1 cellular context compared by ENCODE assay signal in genomic region chr2:37083873-37084792, GRCh38.
A peak's percentile ranks its signal among the peaks of the same experiment; 100 is the strongest.
TF ChIP-seq lines count a peak whose summit lies in the region.

GPATCH11 (plus strand) TSS chr2:37084518; CDS start chr2:37088382, 3,864 bp downstream.
HEATR5B (minus strand) TSS chr2:37084372; CDS start chr2:37083414, 958 bp downstream.

TF ChIP-seq in HepG2, 621 proteins besides CTCF, POLR2A, EP300 and RAD21 (continued from another document and continues in another):
- TF ChIP-seq AKNA (CRISPR knock-in tag; IDR thresholded peaks at IDR 0.05; ENCODE audit: borderline replicate concordance) = no peak
- 0 out of 2 replicates have a peak, but pooled peaks have one; percentile 1 for TF ChIP-seq ARID5B (CRISPR knock-in tag; IDR thresholded peaks at IDR 0.05)
- TF ChIP-seq ATF5 (CRISPR knock-in tag; IDR thresholded peaks at IDR 0.05; ENCODE audit: low read depth) = no peak
- TF ChIP-seq ZNF207 (IDR thresholded peaks at IDR 0.05; ENCODE audit: borderline replicate concordance) = no peak
- no peak for TF ChIP-seq ZNF546 (CRISPR knock-in tag; conservative IDR thresholded peaks at IDR 0.05)
- 0 out of 2 replicates have a peak, but pooled peaks have one; percentile 22 for TF ChIP-seq ZNF205 (CRISPR knock-in tag; IDR thresholded peaks at IDR 0.05)
- 0 out of 2 replicates have a peak, but pooled peaks have one; percentile 63 for TF ChIP-seq ZNF264 (CRISPR knock-in tag; IDR thresholded peaks at IDR 0.05)
- TF ChIP-seq SP4 (CRISPR knock-in tag; IDR thresholded peaks at IDR 0.05) = peak; percentile 61
- TF ChIP-seq ZFP37 (CRISPR knock-in tag; IDR thresholded peaks at IDR 0.05; ENCODE audit: borderline replicate concordance) = peak; percentile 91; the same call in 1 of the 2 replicates
- TF ChIP-seq TMF1 (CRISPR knock-in tag; IDR thresholded peaks at IDR 0.05; ENCODE audit: low read depth) = 0 out of 2 replicates have a peak, but pooled peaks have one; percentile 65
- TF ChIP-seq GRHL1 (CRISPR knock-in tag; conservative IDR thresholded peaks at IDR 0.05) = no peak
- TF ChIP-seq HOMEZ (CRISPR knock-in tag; IDR thresholded peaks at IDR 0.05; ENCODE audit: low read depth) = no peak; the same call in 1 of the 2 replicates
- peak; percentile 96 for TF ChIP-seq SNAPC4 (CRISPR knock-in tag; IDR thresholded peaks at IDR 0.05)
- no peak for TF ChIP-seq ZSCAN29 (CRISPR knock-in tag; conservative IDR thresholded peaks at IDR 0.05)
- TF ChIP-seq NFE2L1 (CRISPR knock-in tag; IDR thresholded peaks at IDR 0.05; ENCODE audit: borderline replicate concordance) = no peak
- TF ChIP-seq PRDM15 (CRISPR knock-in tag; IDR thresholded peaks at IDR 0.05) = 0 out of 2 replicates have a peak, but pooled peaks have one; percentile 57
- no peak; the same call in 1 of the 2 replicates for TF ChIP-seq MTERF4 (CRISPR knock-in tag; IDR thresholded peaks at IDR 0.05)
- peak; percentile 79 for TF ChIP-seq MEF2D (CRISPR knock-in tag; IDR thresholded peaks at IDR 0.05)
- peak; percentile 77; the same call in 1 of the 2 replicates for TF ChIP-seq NRL (CRISPR knock-in tag; IDR thresholded peaks at IDR 0.05; ENCODE audit: borderline replicate concordance)
- no peak for TF ChIP-seq ZUFSP (CRISPR knock-in tag; IDR thresholded peaks at IDR 0.05; ENCODE audit: borderline replicate concordance)
- 0 out of 2 replicates have a peak, but pooled peaks have one; percentile 9 for TF ChIP-seq ZNF7 (CRISPR knock-in tag; IDR thresholded peaks at IDR 0.05)
- peak; percentile 86; the same call in 1 of the 2 replicates for TF ChIP-seq ZSCAN9 (CRISPR knock-in tag; IDR thresholded peaks at IDR 0.05; ENCODE audit: borderline replicate concordance)
- TF ChIP-seq POLR2AphosphoS2 (IDR thresholded peaks at IDR 0.05; ENCODE audit: low read depth, low read length) = no peak
- peak; percentile 84 for TF ChIP-seq ZNF441 (CRISPR knock-in tag; IDR thresholded peaks at IDR 0.05; ENCODE audit: borderline replicate concordance)
- TF ChIP-seq ZSCAN20 (CRISPR knock-in tag; IDR thresholded peaks at IDR 0.05; ENCODE audit: borderline replicate concordance) = peak; percentile 70; the same call in 1 of the 2 replicates
